8 cellular contexts compared by ENCODE assay signal in genomic region chr2:219495531-219496122, GRCh38. TPM values are rescaled to one million over a fixed set of nuclear protein-coding genes. Genes with fewer than 3 reads are reported as not detected.
DNase-seq lines count a peak whose midpoint lies in the region; ATAC-seq and TF ChIP-seq lines count a peak whose summit lies in the region.

No MANE protein-coding gene starts in this region.

- no peak overlapping the region for H3K4me3 ChIP-seq in OCI-LY3 (ENCODE audit: low read length)
- H3K4me3 ChIP-seq in fibroblast of the aortic adventitia (ENCODE audit: low read depth, low read length), result no peak overlapping the region
- H3K4me3 ChIP-seq in trophoblast cell (ENCODE audit: low read depth, low read length), result no peak overlapping the region

- no peak overlapping the region for H2BK12ac ChIP-seq in trophoblast cell (ENCODE audit: low read length)

- ATAC-seq in HG03066 (IDR thresholded peaks at IDR 0.05; ENCODE audit: low read depth, unreplicated experiment), result peak; percentile 23
- no peak for ATAC-seq in GM18520 (IDR thresholded peaks at IDR 0.05; ENCODE audit: unreplicated experiment)
- ATAC-seq in HG03159 (IDR thresholded peaks at IDR 0.05; ENCODE audit: unreplicated experiment), result no peak

- peak; percentile 74 for DNase-seq in DMS53 (lab: John Stamatoyannopoulos, UW)
- peak; percentile 55 for DNase-seq in activated T-cell treated with anti-CD3 and anti-CD28 coated beads for 48 hours (ENCODE audit: low read depth)
- DNase-seq in fibroblast of the aortic adventitia (ENCODE audit: low read depth), result peak; percentile 70
- DNase-seq in trophoblast cell, result peak; percentile 26 to 59

- H2AFZ ChIP-seq in OCI-LY3 (ENCODE audit: low read depth, low read length), result no peak overlapping the region
- H2AFZ ChIP-seq in trophoblast cell (ENCODE audit: insufficient read depth, low read length, poor library complexity), result no peak overlapping the region

- H3K14ac ChIP-seq in trophoblast cell (ENCODE audit: low read length), result no peak overlapping the region

- TF ChIP-seq CTCF in OCI-LY3 (IDR thresholded peaks at IDR 0.05; ENCODE audit: low read depth, low read length) (peak; percentile 51), fibroblast of the aortic adventitia (IDR thresholded peaks at IDR 0.05; ENCODE audit: insufficient read depth, low read length) (peak; percentile 72)

- H3K79me2 ChIP-seq in OCI-LY3 (ENCODE audit: low read length) (peaks cover 11% of the 10 kb centered on the region), trophoblast cell (ENCODE audit: control insufficient read depth, insufficient read depth, low read length, poor library complexity) (peaks cover 6% of the 10 kb centered on the region)

- peaks cover 9% of the 10 kb centered on the region for H3K79me1 ChIP-seq in trophoblast cell (ENCODE audit: low read length)

- no peak overlapping the region for H4K91ac ChIP-seq in trophoblast cell (ENCODE audit: low read depth, low read length)

- H2BK120ac ChIP-seq in trophoblast cell (ENCODE audit: insufficient read depth, low read length, poor library complexity), result no peak overlapping the region

- no peaks in the 10 kb centered on the region for H4K20me1 ChIP-seq in OCI-LY3 (ENCODE audit: insufficient read depth, low read length)

- peaks cover 8% of the 10 kb centered on the region; the same call in 1 of the 2 replicates for H3K27me3 ChIP-seq in OCI-LY3 (ENCODE audit: low read depth, low read length)
- H3K27me3 ChIP-seq in trophoblast cell (ENCODE audit: insufficient read depth, low read length), result peaks cover 16% of the 10 kb centered on the region

- no CpG with 5 or more reads among the region's 14 CpGs for WGBS in trophoblast cell (ENCODE audit: extremely low coverage, insufficient coverage, insufficient read length)

- no peak overlapping the region for H4K12ac ChIP-seq in trophoblast cell (ENCODE audit: low read depth, low read length)

- no peak overlapping the region for H3K4ac ChIP-seq in trophoblast cell (ENCODE audit: low read depth, low read length)

- H3K36me3 ChIP-seq in OCI-LY3 (replicated peaks; ENCODE audit: low read depth, low read length) (no peaks in the 10 kb centered on the region), trophoblast cell (ENCODE audit: control insufficient read depth in 1 of 2, insufficient read depth in 2 of 2, low read length in 2 of 2) (no peaks in the 10 kb centered on the region)

- H3K4me1 ChIP-seq in OCI-LY3 (ENCODE audit: low read length) (peaks cover 11% of the 10 kb centered on the region), trophoblast cell (ENCODE audit: control insufficient read depth in 1 of 2, insufficient read depth in 2 of 2, low read length in 2 of 2) (peaks cover 8 to 19% of the 10 kb centered on the region in 2 experiments)

- no peaks in the 10 kb centered on the region for H3K9me3 ChIP-seq in OCI-LY3 (ENCODE audit: insufficient read depth, low read length)
- H3K9me3 ChIP-seq in trophoblast cell (ENCODE audit: insufficient read depth, low read depth, low read length), result peaks cover 2% of the 10 kb centered on the region

- no peak overlapping the region for H2BK5ac ChIP-seq in trophoblast cell (ENCODE audit: low read depth, low read length, poor library complexity)

- no peak overlapping the region for H3K27ac ChIP-seq in OCI-LY3 (ENCODE audit: low read length)
- H3K27ac ChIP-seq in trophoblast cell (ENCODE audit: low read depth, low read length), result no peak overlapping the region

- H4K8ac ChIP-seq in trophoblast cell (ENCODE audit: low read depth, low read length), result no peak overlapping the region

- H2AK5ac ChIP-seq in trophoblast cell (ENCODE audit: low read length), result no peak overlapping the region

- H3K4me2 ChIP-seq in OCI-LY3 (ENCODE audit: low read length), result peak overlapping the region; percentile 47
- no peak overlapping the region for H3K4me2 ChIP-seq in trophoblast cell (ENCODE audit: low read length)

- H3K9ac ChIP-seq in OCI-LY3 (ENCODE audit: low read length) (no peak overlapping the region), trophoblast cell (ENCODE audit: low read length) (no peak overlapping the region)

- no peak overlapping the region for H3K23ac ChIP-seq in trophoblast cell (ENCODE audit: low read length)

- H3K18ac ChIP-seq in trophoblast cell (ENCODE audit: low read length), result no peak overlapping the region

RNA-seq across cellular contexts. Expression of gene GMPPA, which starts 3.1 kb away (rescaled TPM):
- total RNA-seq in fibroblast of the aortic adventitia (ENCODE audit: low replicate concordance), result 16.6 and 66.3 TPM in 2 replicates
- polyA plus RNA-seq in trophoblast cell (2013), result 55.1 and 55.5 TPM in 2 replicates

RNA-seq across cellular contexts. Expression of gene ASIC4, which starts 18.7 kb away (rescaled TPM):
- not detected in 2 replicates for total RNA-seq in fibroblast of the aortic adventitia (ENCODE audit: low replicate concordance)
- polyA plus RNA-seq in trophoblast cell (2013), result 0.22 and 0.23 TPM in 2 replicates

RNA-seq across cellular contexts. Expression of gene CHPF, which starts 48.0 kb away (rescaled TPM):
- 62.4 and 271 TPM in 2 replicates for total RNA-seq in fibroblast of the aortic adventitia (ENCODE audit: low replicate concordance)
- 150 and 167 TPM in 2 replicates for polyA plus RNA-seq in trophoblast cell (2013)

RNA-seq across cellular contexts. Expression of gene TMEM198, which starts 48.2 kb away (rescaled TPM):
- total RNA-seq in fibroblast of the aortic adventitia (ENCODE audit: low replicate concordance), result 1.1 and 2.8 TPM in 2 replicates
- 5.0 and 5.5 TPM in 2 replicates for polyA plus RNA-seq in trophoblast cell (2013)
